7 cellular contexts compared by ENCODE assay signal in genomic region chr12:121626087-121626852, GRCh38.
A peak's percentile ranks its signal among the peaks of the same experiment; 100 is the strongest.
DNase-seq lines count a peak whose midpoint lies in the region; ATAC-seq, FAIRE-seq and TF ChIP-seq lines count a peak whose summit lies in the region.

TSS of gene ORAI1 (plus strand) at chr12:121626530.

- peak; percentile 57 for ATAC-seq in HG02973 (IDR thresholded peaks at IDR 0.05; ENCODE audit: unreplicated experiment)

- DNase-seq in GM18507 (ENCODE audit: extremely low spot score, insufficient read length, low read depth) (peak; percentile 84), NCI-H2081 (lab: John Stamatoyannopoulos, UW) (peak; percentile 95), T-helper 9 cell (peak; percentile 96), astrocyte of the cerebellum (ENCODE audit: low read depth) (peak; percentile 70), hepatic stellate cell (ENCODE audit: low spot score) (peak; percentile 97), retina (peak; percentile 96)

- in situ Hi-C loops in astrocyte of the cerebellum (cut with HindIII; ENCODE audit: low sequenced_read_pairs): no loop called here

- no peak for TF ChIP-seq CTCF in astrocyte of the cerebellum (IDR thresholded peaks at IDR 0.05; ENCODE audit: low read depth, low read length, missing control alignments)

- H3K4me3 ChIP-seq in astrocyte of the cerebellum (ENCODE audit: low read depth, low read length): peak within 1 kb of the TSS; percentile 61

- peak; percentile 72 for FAIRE-seq in GM18507 (lab: Jason Lieb, UNC)

Comparison
In these comparisons a context has a peak if more than half of its experiments do, and no peak if none do; other contexts are left out.
1. Peak in every context shown above with its lines: DNase-seq, ATAC-seq and H3K4me3 ChIP-seq.